ENCODE assay signal across 22 cellular contexts in the genomic region with DNA sequence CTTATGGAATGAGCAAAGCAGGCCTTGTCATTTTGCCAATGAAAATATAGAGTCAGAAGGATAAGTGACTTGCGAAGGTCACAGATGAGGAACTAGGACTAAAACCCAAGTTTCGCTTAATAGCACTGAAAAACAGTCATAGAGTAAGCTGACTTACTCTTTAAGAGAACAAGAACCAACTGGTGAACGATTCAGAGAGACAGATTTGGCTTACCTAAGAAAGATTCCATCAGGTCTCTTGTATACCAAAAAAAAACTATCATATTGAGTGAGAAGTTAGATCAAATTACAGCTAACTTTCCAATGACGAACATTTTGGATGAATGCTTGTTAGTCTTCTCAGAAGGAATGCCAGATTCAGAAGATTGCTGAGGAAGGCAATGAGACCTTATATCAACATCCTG.
A peak's percentile ranks its signal among the peaks of the same experiment; 100 is the strongest.
DNase-seq lines count a peak whose midpoint lies in the region; ATAC-seq, FAIRE-seq and TF ChIP-seq lines count a peak whose summit lies in the region.
"Had no signal": no experiment of that assay in that cellular context is flagged by ENCODE, and none has a peak within 500 bp of the region (broad histone marks: within the 10 kb centered on the region; RNA-seq: fewer than 3 reads in every experiment).

No MANE protein-coding gene starts in this region.

- H3K27ac ChIP-seq in osteoblast (ENCODE audit: low read depth, low read length): peak overlapping the region; percentile 30
- H3K27ac ChIP-seq: brain microvascular endothelial cell, C4-2B, gastrocnemius medialis had no signal

- no peak overlapping the region for H3K4me3 ChIP-seq in bronchial epithelial cell (ENCODE audit: low read depth, low read length)
- H3K4me3 ChIP-seq in osteoblast (ENCODE audit: insufficient read depth, low read length): peak overlapping the region; percentile 30
- H3K4me3 ChIP-seq: gastrocnemius medialis had no signal

- FAIRE-seq in bronchial epithelial cell (lab: Jason Lieb, UNC) (peak; percentile 50), GM19239 (lab: Jason Lieb, UNC) (no peak)
- FAIRE-seq: G401.6, urothelium cell line had no signal

- H3K36me3 ChIP-seq in bronchial epithelial cell (ENCODE audit: control insufficient read depth, insufficient read depth, low read length) (no peaks in the 10 kb centered on the region), osteoblast (ENCODE audit: insufficient read depth, low read length) (no peaks in the 10 kb centered on the region)
- H3K36me3 ChIP-seq: brain microvascular endothelial cell, gastrocnemius medialis had no signal

- DNase-seq in EH (ENCODE audit: low read depth) (peak; percentile 35), M059J (ENCODE audit: low read depth) (peak; percentile 39), bronchial epithelial cell (ENCODE audit: low read depth) (peak; percentile 86), osteoblast (ENCODE audit: insufficient read length, low spot score, missing footprints) (peak; percentile 45), GM19239 (ENCODE audit: insufficient read length, low spot score) (no peak), HPDE6-E6E7 (ENCODE audit: extremely low spot score) (no peak)
- DNase-seq: activated CD4-positive, alpha-beta T cell treated with anti-CD3 and anti-CD28 coated beads for 4 hours; activated CD8-positive, alpha-beta memory T cell treated with anti-CD3 and anti-CD28 coated beads, Interleukin-2, amount 10 ng/mL, durations not matched to agents 7 days and 5 days; activated naive CD8-positive, alpha-beta T cell treated with anti-CD3 and anti-CD28 coated beads for 36 hours; brain microvascular endothelial cell; cortex of kidney; gastrocnemius medialis; NCI-H146; NCI-H2171; SHP77 treated with DMSO at 0.1 percent for 48 hours; stimulated activated CD8-positive, alpha-beta memory T cell treated with anti-CD3 and anti-CD28 coated beads, Interleukin-4, amount 100 ng/mL, for 48 hours; substantia nigra had no signal

- H4K20me1 ChIP-seq in osteoblast (ENCODE audit: insufficient read depth, low read length): no peaks in the 10 kb centered on the region

- H3K27me3 ChIP-seq in bronchial epithelial cell (ENCODE audit: control insufficient read depth, insufficient read depth, low read length): no peaks in the 10 kb centered on the region
- H3K27me3 ChIP-seq in osteoblast (ENCODE audit: insufficient read depth, low read length): no peaks in the 10 kb centered on the region
- H3K27me3 ChIP-seq: brain microvascular endothelial cell, gastrocnemius medialis had no signal

- TF ChIP-seq CTCF in bronchial epithelial cell (IDR thresholded peaks at IDR 0.05; ENCODE audit: insufficient read depth, low read length, severe bottlenecking) (no peak), osteoblast (IDR thresholded peaks at IDR 0.05; ENCODE audit: extremely low read depth, low read depth, low read length) (no peak)

- no peak for ATAC-seq in GM21786 (IDR thresholded peaks at IDR 0.05; ENCODE audit: unreplicated experiment)
- no peak for ATAC-seq in HG03457 (IDR thresholded peaks at IDR 0.05; ENCODE audit: unreplicated experiment)
- ATAC-seq: activated CD8-positive, alpha-beta memory T cell treated with anti-CD3 and anti-CD28 coated beads, Interleukin-2, amount 10 ng/mL, durations not matched to agents 7 days and 5 days; gastrocnemius medialis had no signal

- H3K4me1 ChIP-seq in osteoblast (ENCODE audit: insufficient read depth, low read length): peaks cover 12% of the 10 kb centered on the region
- H3K4me1 ChIP-seq: gastrocnemius medialis had no signal

- H3K9me3 ChIP-seq in osteoblast (ENCODE audit: low read depth, low read length): no peaks in the 10 kb centered on the region
- H3K9me3 ChIP-seq: gastrocnemius medialis had no signal

- peak overlapping the region; percentile 58 for H2AFZ ChIP-seq in osteoblast (ENCODE audit: low read length)

- H3K79me2 ChIP-seq in osteoblast (ENCODE audit: insufficient read depth, low read length): no peaks in the 10 kb centered on the region

- peak overlapping the region; percentile 65 for H3K4me2 ChIP-seq in osteoblast (ENCODE audit: insufficient read depth, low read length)

Comparison
In these comparisons a context has a peak if more than half of its experiments do, and no peak if none do; other contexts are left out.
1. DNase-seq: peak in EH (single experiment), M059J (single experiment), bronchial epithelial cell (single experiment) and osteoblast (single experiment); none in GM19239 (single experiment) and HPDE6-E6E7 (single experiment).